17 cellular contexts compared by ENCODE assay signal in genomic region chr3:43434431-43434830, GRCh38.
DNase-seq lines count a peak whose midpoint lies in the region; ATAC-seq, FAIRE-seq and TF ChIP-seq lines count a peak whose summit lies in the region.
"Had no signal": no experiment of that assay in that cellular context is flagged by ENCODE, and none has a peak within 500 bp of the region (broad histone marks: within the 10 kb centered on the region; RNA-seq: fewer than 3 reads in every experiment).

No MANE protein-coding gene starts in this region.

- H3K27me3 ChIP-seq in endothelial cell of umbilical vein (ENCODE audit: control insufficient read depth in 2 of 2, insufficient read depth in 2 of 2, low read length in 2 of 2) (no peaks in the 10 kb centered on the region), upper lobe of right lung (no peaks in the 10 kb centered on the region)

- POLR2A ChIA-PET in endothelial cell of umbilical vein (lab: Charles Lee), result no interaction called here

- BruUV-seq in endothelial cell of umbilical vein (replicated peaks; lab: Mats Ljungman, UMichigan), result no TSS peak

- H3K9me3 ChIP-seq in endothelial cell of umbilical vein (replicated peaks; ENCODE audit: control insufficient read depth, insufficient read depth, low read length) (no peaks in the 10 kb centered on the region), upper lobe of right lung (no peaks in the 10 kb centered on the region)

- dilution Hi-C loops in endothelial cell of umbilical vein (cut with MboI; ENCODE audit: extremely low pct_ligation_motif_present, low sequenced_read_pairs), result no loop called here

- DNase-seq in cerebellar cortex (ENCODE audit: low spot score) (peak; percentile 76), endothelial cell of umbilical vein (ENCODE audit: low read depth, low spot score) (peak; percentile 9), upper lobe of right lung (no peak), RKO (ENCODE audit: low spot score) (no peak), retina (no peak)
- no peak for DNase-seq in stimulated activated naive CD8-positive, alpha-beta T cell treated with anti-CD3 and anti-CD28 coated beads, Interleukin-15, Interleukin-2, amounts not matched to agents 100 U/mL and 50 U/mL, for 24 hours
- DNase-seq: Calu3; CD4-positive, alpha-beta memory T cell; COR-L47; DMS153; DND-41; GDM1; H9 had no signal

- H3K27ac ChIP-seq in endothelial cell of umbilical vein (ENCODE audit: insufficient read depth, low read depth, low read length) (no peak overlapping the region), upper lobe of right lung (peak overlapping the region; percentile 27)

- intact Hi-C loops in endothelial cell of umbilical vein (cut with micrococcal nuclease) (no loop called here), upper lobe of right lung (cut with DNase I) (no loop called here)

- H3K4me2 ChIP-seq in endothelial cell of umbilical vein (ENCODE audit: insufficient read depth, low read length), result no peak overlapping the region
- H3K4me2 ChIP-seq: GM23338 had no signal

- no peak for ATAC-seq in upper lobe of right lung
- no peak for ATAC-seq in stimulated activated naive CD8-positive, alpha-beta T cell treated with anti-CD3 and anti-CD28 coated beads, Interleukin-15, Interleukin-2, amounts not matched to agents 100 U/mL and 50 U/mL, for 24 hours
- ATAC-seq: GM12878, GM23338, HCT116 had no signal

- no peak overlapping the region for H3K9ac ChIP-seq in endothelial cell of umbilical vein (replicated peaks; ENCODE audit: extremely low read depth, insufficient read depth, low read length)

- H3K79me2 ChIP-seq in endothelial cell of umbilical vein (ENCODE audit: control insufficient read depth, insufficient read depth, low read length), result no peaks in the 10 kb centered on the region

- TF ChIP-seq POLR2A in endothelial cell of umbilical vein (IDR thresholded peaks at IDR 0.05; ENCODE audit: low read depth, low read length), result no peak

- CTCF ChIA-PET in endothelial cell of umbilical vein (lab: Charles Lee), result no interaction called here

- FAIRE-seq in endothelial cell of umbilical vein (lab: Jason Lieb, UNC), result no peak
- FAIRE-seq: GM12878, GM19239 had no signal

- H2AFZ ChIP-seq in endothelial cell of umbilical vein (ENCODE audit: low read depth, low read length), result no peak overlapping the region
- H2AFZ ChIP-seq: GM23338 had no signal

- no peak for TF ChIP-seq CTCF in endothelial cell of umbilical vein (IDR thresholded peaks at IDR 0.05; ENCODE audit: extremely low read depth in 1 of 2, insufficient read depth in 1 of 2, low read depth in 1 of 2, low read length in 2 of 2)
- TF ChIP-seq CTCF in upper lobe of right lung (IDR thresholded peaks at IDR 0.05), result no peak

- H3K4me3 ChIP-seq in endothelial cell of umbilical vein (replicated peaks in 1 of 3; ENCODE audit: insufficient read depth in 1 of 3, low read depth in 1 of 3, low read length in 3 of 3) (no peak overlapping the region), upper lobe of right lung (no peak overlapping the region)
- H3K4me3 ChIP-seq: GM12878, GM23338 had no signal

- H3K4me1 ChIP-seq in endothelial cell of umbilical vein (ENCODE audit: control insufficient read depth, extremely low read depth, insufficient read depth, low read length) (no peaks in the 10 kb centered on the region), upper lobe of right lung (peaks cover 11% of the 10 kb centered on the region)

- no peaks in the 10 kb centered on the region for H3K36me3 ChIP-seq in endothelial cell of umbilical vein (ENCODE audit: control insufficient read depth in 2 of 2, extremely low read depth in 1 of 2, insufficient read depth in 2 of 2, low read length in 2 of 2)
- no peaks in the 10 kb centered on the region for H3K36me3 ChIP-seq in upper lobe of right lung

- no peaks in the 10 kb centered on the region for H3K9me1 ChIP-seq in endothelial cell of umbilical vein (replicated peaks; ENCODE audit: control insufficient read depth, extremely low read depth, insufficient read depth, low read length)

- no peaks in the 10 kb centered on the region for H4K20me1 ChIP-seq in endothelial cell of umbilical vein (replicated peaks; ENCODE audit: control insufficient read depth, extremely low read depth, insufficient read depth, low read length)

TF ChIP-seq in endothelial cell of umbilical vein, 7 proteins besides CTCF, POLR2A, EP300 and RAD21:
- TF ChIP-seq FOS (IDR thresholded peaks at IDR 0.05; ENCODE audit: borderline replicate concordance, insufficient read depth, low read length) (no peak), MYC (IDR thresholded peaks at IDR 0.05; ENCODE audit: low read depth, low read length) (no peak), MAX (IDR thresholded peaks at IDR 0.05; ENCODE audit: insufficient read depth, insufficient read length) (no peak), GATA2 (IDR thresholded peaks at IDR 0.05; ENCODE audit: insufficient read depth, insufficient read length, low read depth, low read length) (no peak), EZH2 (IDR thresholded peaks at IDR 0.05; ENCODE audit: borderline replicate concordance, low read depth, low read length, severe bottlenecking) (no peak), JUN (IDR thresholded peaks at IDR 0.05; ENCODE audit: borderline replicate concordance, insufficient read depth, insufficient read length, low read depth) (no peak), POLR2AphosphoS5 (IDR thresholded peaks at IDR 0.05; ENCODE audit: insufficient read depth, low read depth, low read length) (no peak)

Comparison
In these comparisons a context has a peak if more than half of its experiments do, and no peak if none do; other contexts are left out.
1. DNase-seq: peak in cerebellar cortex (single experiment) and endothelial cell of umbilical vein (single experiment); none in upper lobe of right lung (single experiment), RKO (single experiment), retina (single experiment) and stimulated activated naive CD8-positive, alpha-beta T cell treated with anti-CD3 and anti-CD28 coated beads, Interleukin-15, Interleukin-2, amounts not matched to agents 100 U/mL and 50 U/mL, for 24 hours (single experiment).